8 cellular contexts compared by ENCODE assay signal in genomic region chr1:43991200-43991475, GRCh38. TPM values are rescaled to one million over a fixed set of nuclear protein-coding genes. Genes with fewer than 3 reads are reported as not detected.
A peak's percentile ranks its signal among the peaks of the same experiment; 100 is the strongest.
DNase-seq lines count a peak whose midpoint lies in the region; ATAC-seq and TF ChIP-seq lines count a peak whose summit lies in the region.

No MANE protein-coding gene starts in this region.

- H3K9me3 ChIP-seq in IMR-90 (ENCODE audit: control insufficient read depth, insufficient read depth, low read length) = no peaks in the 10 kb centered on the region

- ATAC-seq in IMR-90 (ENCODE audit: low read depth) = peak; percentile 37
- no peak for ATAC-seq in natural killer cell treated with Interleukin-12 subunit alpha and Interleukin-12 subunit beta and Interleukin-15 and Interleukin-18, amount 100 ng/mL, for 72 hours

- no peak overlapping the region for H2BK15ac ChIP-seq in IMR-90 (ENCODE audit: low read depth, low read length)

- no peak overlapping the region for H3K18ac ChIP-seq in IMR-90 (ENCODE audit: low read depth, low read length)

- TF ChIP-seq POLR2A in IMR-90 (IDR thresholded peaks at IDR 0.05; ENCODE audit: low read depth, low read length) = no peak

- peak overlapping the region; percentile 54 for H3K4ac ChIP-seq in IMR-90 (ENCODE audit: low read depth, low read length)

- dilution Hi-C loops in IMR-90 (cut with HindIII; ENCODE audit: low sequenced_read_pairs, unreplicated experiment) = no loop called here

- H3K36me3 ChIP-seq in IMR-90 (ENCODE audit: control insufficient read depth, insufficient read depth, low read length) = peaks cover 1% of the 10 kb centered on the region; the same call in 1 of the 2 replicates

- H3K27me3 Mint-ChIP-seq in natural killer cell treated with Interleukin-12 subunit alpha and Interleukin-12 subunit beta and Interleukin-15 and Interleukin-18, amount 100 ng/mL, for 72 hours = no peaks in the 10 kb centered on the region

- H3K23ac ChIP-seq in IMR-90 (ENCODE audit: low read depth, low read length) = no peak overlapping the region; the same call in 1 of the 2 replicates

- peak overlapping the region; percentile 51; the same call in 1 of the 2 replicates for H4K91ac ChIP-seq in IMR-90 (ENCODE audit: insufficient read depth, low read depth, low read length)

- peak overlapping the region; percentile 79 for H3K4me2 ChIP-seq in IMR-90 (ENCODE audit: low read depth, low read length)

- peak overlapping the region; percentile 1; the same call in 1 of the 2 replicates for H2AK5ac ChIP-seq in IMR-90 (ENCODE audit: low read depth, low read length)

- no peak overlapping the region for H4K5ac ChIP-seq in IMR-90 (ENCODE audit: low read depth, low read length)

- H3K4me3 ChIP-seq in IMR-90 (ENCODE audit: insufficient read depth, low read depth, low read length) (peak overlapping the region; percentile 75), coronary artery (peak overlapping the region; percentile 84)

- H3K14ac ChIP-seq in IMR-90 (replicated peaks; ENCODE audit: low read depth, low read length) = peak overlapping the region; percentile 60; the same call in 1 of the 2 replicates

- H3K79me1 ChIP-seq in IMR-90 (ENCODE audit: low read depth in 1 of 2, low read length in 2 of 2) = 0 out of 4 replicates have a peak, but pooled peaks cover 1 to 4% of the 10 kb centered on the region in 2 experiments

- DNase-seq in IMR-90 (no peak), coronary artery (ENCODE audit: low spot score) (no peak), SK-N-DZ (ENCODE audit: low spot score) (no peak), SIG-M5 (lab: John Stamatoyannopoulos, UW) (no peak), CD1c-positive myeloid dendritic cell (ENCODE audit: extremely low spot score) (no peak), UCSD-AML1 (lab: John Stamatoyannopoulos, UW; ENCODE audit: unreplicated experiment) (no peak)
- no peak for DNase-seq in natural killer cell treated with Interleukin-12 subunit alpha and Interleukin-12 subunit beta and Interleukin-15 and Interleukin-18, amount 100 ng/mL, for 72 hours (ENCODE audit: low spot score)

- no peak overlapping the region for H3K56ac ChIP-seq in IMR-90 (ENCODE audit: extremely low read depth, insufficient read depth, low read length)

- H3K36me3 Mint-ChIP-seq in natural killer cell treated with Interleukin-12 subunit alpha and Interleukin-12 subunit beta and Interleukin-15 and Interleukin-18, amount 100 ng/mL, for 72 hours = no peaks in the 10 kb centered on the region

- WGBS in IMR-90 (ENCODE audit: extremely low coverage in 2 of 2, insufficient read length in 1 of 2), 2 experiments = 4% methylated on average over 9 of the region's 10 CpGs; no CpG with 5 or more reads in 1 of the 2 experiments

- H3K27ac Mint-ChIP-seq in natural killer cell treated with Interleukin-12 subunit alpha and Interleukin-12 subunit beta and Interleukin-15 and Interleukin-18, amount 100 ng/mL, for 72 hours = peak overlapping the region; percentile 32 to 35

- no peak overlapping the region for H2BK5ac ChIP-seq in IMR-90 (ENCODE audit: low read depth, low read length, poor library complexity, severe bottlenecking)

- peaks cover 9% of the 10 kb centered on the region; the same call in 1 of the 2 replicates for H4K20me1 ChIP-seq in IMR-90 (ENCODE audit: insufficient read depth, low read length)

- TF ChIP-seq RAD21 in IMR-90 (IDR thresholded peaks at IDR 0.05; ENCODE audit: low read length) = no peak

- H3K9me1 ChIP-seq in IMR-90 (ENCODE audit: insufficient read depth, low read length) = peaks cover 10% of the 10 kb centered on the region

- H3K9ac ChIP-seq in IMR-90 (ENCODE audit: low read depth, low read length) = peak overlapping the region; percentile 64

- no peaks in the 10 kb centered on the region for H3K9me3 Mint-ChIP-seq in natural killer cell treated with Interleukin-12 subunit alpha and Interleukin-12 subunit beta and Interleukin-15 and Interleukin-18, amount 100 ng/mL, for 72 hours

- in situ Hi-C loops in IMR-90 (cut with MboI; ENCODE audit: low sequenced_read_pairs) = no loop called here

- no peak overlapping the region for H2BK20ac ChIP-seq in IMR-90 (ENCODE audit: low read depth, low read length)

- peak overlapping the region; percentile 75 for H3K27ac ChIP-seq in C4-2B
- peak overlapping the region; percentile 13; the same call in 1 of the 2 replicates for H3K27ac ChIP-seq in IMR-90 (ENCODE audit: insufficient read depth, low read length)
- peak overlapping the region; percentile 84 to 89 for H3K27ac ChIP-seq in coronary artery

- H2AFZ ChIP-seq in IMR-90 (replicated peaks; ENCODE audit: low read length, poor library complexity) = peak overlapping the region; percentile 97

- POLR2A ChIA-PET in IMR-90 (lab: Charles Lee; ENCODE audit: unreplicated experiment) = no interaction called here

- H3K27me3 ChIP-seq in IMR-90 (ENCODE audit: control insufficient read depth, insufficient read depth, low read length) = no peaks in the 10 kb centered on the region

- peaks cover 14% of the 10 kb centered on the region for H3K4me1 ChIP-seq in IMR-90 (ENCODE audit: control insufficient read depth, insufficient read depth, low read length)

- CTCF ChIA-PET in IMR-90 (lab: Yijun Ruan, JAX) = no interaction called here

- peak overlapping the region; percentile 79 for H3K4me3 Mint-ChIP-seq in natural killer cell treated with Interleukin-12 subunit alpha and Interleukin-12 subunit beta and Interleukin-15 and Interleukin-18, amount 100 ng/mL, for 72 hours

- H4K8ac ChIP-seq in IMR-90 (ENCODE audit: low read depth in 2 of 2, low read length in 2 of 2) = peak overlapping the region; percentile 80 to 90; a peak in 3 of 4 replicates

- BruUV-seq in IMR-90 (replicated peaks; lab: Mats Ljungman, UMichigan) = no TSS peak

- no peak overlapping the region for H2BK120ac ChIP-seq in IMR-90 (ENCODE audit: low read depth, low read length)

- TF ChIP-seq CTCF in C4-2B (conservative IDR thresholded peaks at IDR 0.05) = no peak
- TF ChIP-seq CTCF in IMR-90 (conservative IDR thresholded peaks at IDR 0.05; ENCODE audit: low read depth, low read length) = no peak
- no peak for TF ChIP-seq CTCF in coronary artery (IDR thresholded peaks at IDR 0.05)

- peaks cover 10% of the 10 kb centered on the region in 2 donors for H3K4me1 Mint-ChIP-seq in natural killer cell treated with Interleukin-12 subunit alpha and Interleukin-12 subunit beta and Interleukin-15 and Interleukin-18, amount 100 ng/mL, for 72 hours (ENCODE audit: low read depth in 2 of 2)

- H2AK9ac ChIP-seq in IMR-90 (replicated peaks; ENCODE audit: low read depth, low read length, poor library complexity) = peak overlapping the region; percentile 87

- intact Hi-C loops in IMR-90 (cut with micrococcal nuclease) = no loop called here

TF ChIP-seq in IMR-90, 13 proteins besides CTCF, POLR2A, EP300 and RAD21:
- TF ChIP-seq SMC3 (IDR thresholded peaks at IDR 0.05; ENCODE audit: low read depth, low read length) (no peak), FOS (IDR thresholded peaks at IDR 0.05; ENCODE audit: low read depth, low read length) (no peak), CHD1 (IDR thresholded peaks at IDR 0.05; ENCODE audit: low read depth, low read length) (no peak)

RNA-seq across cellular contexts. Expression of gene CCDC24, which starts 0.3 kb away (rescaled TPM):
- 1.4 and 1.7 TPM in 2 replicates for total RNA-seq in IMR-90 (2012; rRNA removed)
- 4.3 and 4.6 TPM in 2 replicates for polyA plus RNA-seq in IMR-90 (2012; rRNA removed)
- 4.3 and 4.7 TPM in 2 replicates for polyA plus RNA-seq in IMR-90 (2012; cell fraction: cytosol; rRNA removed)
- polyA plus RNA-seq in IMR-90 (2012; cell fraction: nucleus; rRNA removed; ENCODE audit: low replicate concordance) = 11.7 and 31.3 TPM in 2 replicates
- total RNA-seq in natural killer cell treated with Interleukin-12 subunit alpha and Interleukin-12 subunit beta and Interleukin-15 and Interleukin-18, amount 100 ng/mL, for 72 hours = 1 to 10 TPM; 1.8 to 2.9 TPM
- 5.1 and 7.1 TPM in 2 replicates for polyA plus RNA-seq in SK-N-DZ (2014; cell fraction: cytosol; rRNA removed)
- polyA plus RNA-seq in SK-N-DZ (2014; cell fraction: nucleus; rRNA removed) = 11.6 and 14.3 TPM in 2 replicates

RNA-seq across cellular contexts. Expression of gene B4GALT2, which starts 12.1 kb away (rescaled TPM):
- total RNA-seq in IMR-90 (2012; rRNA removed) = 57.2 and 60.8 TPM in 2 replicates
- polyA plus RNA-seq in IMR-90 (2012; rRNA removed) = 52.3 and 74.7 TPM in 2 replicates
- 67.7 and 79.7 TPM in 2 replicates for polyA plus RNA-seq in IMR-90 (2012; cell fraction: cytosol; rRNA removed)
- 31.2 and 77.9 TPM in 2 replicates for polyA plus RNA-seq in IMR-90 (2012; cell fraction: nucleus; rRNA removed; ENCODE audit: low replicate concordance)
- total RNA-seq in natural killer cell treated with Interleukin-12 subunit alpha and Interleukin-12 subunit beta and Interleukin-15 and Interleukin-18, amount 100 ng/mL, for 72 hours = 10 to 100 TPM; 12.8 to 48.6 TPM
- polyA plus RNA-seq in SK-N-DZ (2014; cell fraction: cytosol; rRNA removed) = 87.4 and 102 TPM in 2 replicates
- 61.8 and 91.4 TPM in 2 replicates for polyA plus RNA-seq in SK-N-DZ (2014; cell fraction: nucleus; rRNA removed)

RNA-seq across cellular contexts. Expression of gene ATP6V0B, which starts 16.4 kb away (rescaled TPM):
- total RNA-seq in IMR-90 (2012; rRNA removed) = 72.1 and 80.3 TPM in 2 replicates
- 169 and 209 TPM in 2 replicates for polyA plus RNA-seq in IMR-90 (2012; rRNA removed)
- 211 and 228 TPM in 2 replicates for polyA plus RNA-seq in IMR-90 (2012; cell fraction: cytosol; rRNA removed)
- polyA plus RNA-seq in IMR-90 (2012; cell fraction: nucleus; rRNA removed; ENCODE audit: low replicate concordance) = 173 and 195 TPM in 2 replicates
- 100 to 1,000 TPM; 161 to 203 TPM for total RNA-seq in natural killer cell treated with Interleukin-12 subunit alpha and Interleukin-12 subunit beta and Interleukin-15 and Interleukin-18, amount 100 ng/mL, for 72 hours
- polyA plus RNA-seq in SK-N-DZ (2014; cell fraction: cytosol; rRNA removed) = 240 and 241 TPM in 2 replicates
- polyA plus RNA-seq in SK-N-DZ (2014; cell fraction: nucleus; rRNA removed) = 211 and 230 TPM in 2 replicates

RNA-seq across cellular contexts. Expression of gene DPH2, which starts 21.3 kb away (rescaled TPM):
- 18.9 and 21.0 TPM in 2 replicates for total RNA-seq in IMR-90 (2012; rRNA removed)
- 32.2 and 38.0 TPM in 2 replicates for polyA plus RNA-seq in IMR-90 (2012; rRNA removed)
- polyA plus RNA-seq in IMR-90 (2012; cell fraction: cytosol; rRNA removed) = 23.4 and 39.1 TPM in 2 replicates
- 133 and 182 TPM in 2 replicates for polyA plus RNA-seq in IMR-90 (2012; cell fraction: nucleus; rRNA removed; ENCODE audit: low replicate concordance)
- 10 to 100 TPM; 37.4 to 93.8 TPM for total RNA-seq in natural killer cell treated with Interleukin-12 subunit alpha and Interleukin-12 subunit beta and Interleukin-15 and Interleukin-18, amount 100 ng/mL, for 72 hours
- polyA plus RNA-seq in SK-N-DZ (2014; cell fraction: cytosol; rRNA removed) = 44.2 and 50.7 TPM in 2 replicates
- 90.6 and 137 TPM in 2 replicates for polyA plus RNA-seq in SK-N-DZ (2014; cell fraction: nucleus; rRNA removed)

RNA-seq across cellular contexts. Expression of gene SLC6A9, which starts 40.1 kb away (rescaled TPM):
- total RNA-seq in IMR-90 (2012; rRNA removed) = 1.9 and 2.0 TPM in 2 replicates
- polyA plus RNA-seq in IMR-90 (2012; rRNA removed) = 6.2 and 6.6 TPM in 2 replicates
- 3.6 and 12.7 TPM in 2 replicates for polyA plus RNA-seq in IMR-90 (2012; cell fraction: cytosol; rRNA removed)
- polyA plus RNA-seq in IMR-90 (2012; cell fraction: nucleus; rRNA removed; ENCODE audit: low replicate concordance) = 19.1 and 30.0 TPM in 2 replicates
- total RNA-seq in natural killer cell treated with Interleukin-12 subunit alpha and Interleukin-12 subunit beta and Interleukin-15 and Interleukin-18, amount 100 ng/mL, for 72 hours = 1 to 10 TPM; 3.5 to 4.5 TPM
- 1.4 and 2.4 TPM in 2 replicates for polyA plus RNA-seq in SK-N-DZ (2014; cell fraction: cytosol; rRNA removed)
- 4.3 and 5.4 TPM in 2 replicates for polyA plus RNA-seq in SK-N-DZ (2014; cell fraction: nucleus; rRNA removed)

Comparison
In these comparisons a context has a peak if more than half of its experiments do, and no peak if none do; other contexts are left out.
1. H3K27ac ChIP-seq: peak in every context shown above with its lines; median percentile 86 in coronary artery; 75 in C4-2B; 13 in IMR-90.